ENCODE assay signal across 2 cellular contexts in the genomic region with DNA sequence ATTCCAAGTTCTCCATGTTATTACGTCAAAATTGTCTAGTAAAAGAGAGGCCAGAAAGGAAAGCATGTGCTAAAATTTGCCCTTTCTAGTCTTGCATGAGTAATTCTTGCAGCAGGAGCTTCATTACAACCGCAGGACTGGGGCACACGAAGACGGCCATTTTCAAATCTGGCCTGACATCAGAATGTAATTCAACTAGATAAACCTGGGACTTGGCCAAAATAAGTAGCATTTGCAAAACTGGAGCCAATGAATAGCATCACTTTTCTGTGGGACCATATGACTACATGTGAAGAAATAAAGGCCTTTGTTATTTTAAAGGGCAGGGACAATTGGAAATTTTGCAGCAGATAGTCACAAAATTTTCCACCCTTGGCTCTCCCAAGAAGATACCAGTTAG.
TF ChIP-seq lines count a peak whose summit lies in the region.

No MANE protein-coding gene starts in this region.

TF ChIP-seq in IMR-90, 13 proteins besides CTCF, POLR2A, EP300 and RAD21:
- TF ChIP-seq MXI1 (IDR thresholded peaks at IDR 0.05; ENCODE audit: borderline replicate concordance, low read depth, low read length) = no peak
- TF ChIP-seq CEBPB (IDR thresholded peaks at IDR 0.05; ENCODE audit: low read depth, low read length) = peak; percentile 48; the same call in 1 of the 2 replicates

TF ChIP-seq in H1, 55 proteins besides CTCF, POLR2A, EP300 and RAD21:
- 0 out of 2 replicates have a peak, but pooled peaks have one; percentile 7 for TF ChIP-seq RFX5 (IDR thresholded peaks at IDR 0.05; ENCODE audit: borderline replicate concordance, low read depth, low read length)
- no peak for TF ChIP-seq SAP30 (IDR thresholded peaks at IDR 0.05; ENCODE audit: insufficient read depth, insufficient replicate concordance, low read length)
- TF ChIP-seq YY1 (IDR thresholded peaks at IDR 0.05; ENCODE audit: low read depth, low read length) = peak; percentile 55; the same call in 1 of the 2 replicates
